ENCODE assay signal across 16 cellular contexts in the genomic region with DNA sequence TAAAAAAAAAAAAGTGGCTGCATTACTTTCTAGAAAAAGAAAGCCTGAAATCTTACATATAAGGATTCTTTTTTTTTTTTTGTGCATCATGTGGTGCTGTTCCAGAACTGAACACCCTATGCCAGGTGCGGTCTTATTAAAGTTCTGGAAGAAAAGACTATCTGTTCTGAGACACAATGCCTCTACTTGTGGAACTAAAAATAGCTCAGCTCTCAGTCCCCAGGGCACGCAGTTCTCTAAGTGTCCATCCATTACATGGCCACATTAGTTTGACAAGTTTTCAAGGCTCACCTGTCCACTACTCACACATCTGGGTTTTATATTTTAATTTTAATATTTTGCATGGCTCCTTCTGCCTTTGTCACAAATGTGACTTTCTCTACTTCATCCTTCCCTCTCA.
"Had no signal": no experiment of that assay in that cellular context is flagged by ENCODE, and none has a peak within 500 bp of the region (broad histone marks: within the 10 kb centered on the region; RNA-seq: fewer than 3 reads in every experiment).

No MANE protein-coding gene starts in this region.

- H3K27me3 ChIP-seq: left lung had no signal

- H3K36me3 ChIP-seq: left lung had no signal

- H3K27ac ChIP-seq: foreskin keratinocyte, left lung had no signal

- H3K9me3 ChIP-seq: left lung had no signal

- H3K4me3 ChIP-seq: left lung had no signal

- DNase-seq: activated CD4-positive, alpha-beta T cell treated with anti-CD3 and anti-CD28 coated beads for 1 hour; activated CD4-positive, alpha-beta T cell treated with anti-CD3 and anti-CD28 coated beads, Interleukin-2, amount 50 U/mL, for 48 hours; activated CD8-positive, alpha-beta memory T cell treated with anti-CD3 and anti-CD28 coated beads, Interleukin-2, amount 10 ng/mL, durations not matched to agents 7 days and 5 days; activated gamma-delta T cell treated with Interleukin-2 at 50 U/mL for 16 hours; activated naive CD8-positive, alpha-beta T cell treated with anti-CD3 and anti-CD28 coated beads, Interleukin-2, amount 10 ng/mL, durations not matched to agents 7 days and 5 days; activated T-cell treated with anti-CD3 and anti-CD28 coated beads, Interleukin-2, amount 50 U/mL, for 4 hours; anterior cingulate cortex; foreskin keratinocyte; left lung; midbrain; naive thymus-derived CD8-positive, alpha-beta T cell; stimulated activated CD4-positive, alpha-beta T cell treated with anti-CD3 and anti-CD28 coated beads, Interleukin-4, amount 100 ng/mL, for 4 hours; stimulated activated naive CD8-positive, alpha-beta T cell treated with anti-CD3 and anti-CD28 coated beads, Interleukin-15, amount 100 ng/mL, for 72 hours; SW 1271; T1000 had no signal

- ATAC-seq: activated CD8-positive, alpha-beta memory T cell treated with anti-CD3 and anti-CD28 coated beads, Interleukin-2, amount 10 ng/mL, durations not matched to agents 7 days and 5 days; activated T-cell treated with anti-CD3 and anti-CD28 coated beads, Interleukin-2, amount 50 U/mL, for 4 hours; foreskin keratinocyte; naive thymus-derived CD8-positive, alpha-beta T cell; stimulated activated naive CD8-positive, alpha-beta T cell treated with anti-CD3 and anti-CD28 coated beads, Interleukin-15, amount 100 ng/mL, for 72 hours had no signal

- H3K4me1 ChIP-seq: foreskin keratinocyte, left lung had no signal

- FAIRE-seq: keratinocyte had no signal
